In the genomic region with DNA sequence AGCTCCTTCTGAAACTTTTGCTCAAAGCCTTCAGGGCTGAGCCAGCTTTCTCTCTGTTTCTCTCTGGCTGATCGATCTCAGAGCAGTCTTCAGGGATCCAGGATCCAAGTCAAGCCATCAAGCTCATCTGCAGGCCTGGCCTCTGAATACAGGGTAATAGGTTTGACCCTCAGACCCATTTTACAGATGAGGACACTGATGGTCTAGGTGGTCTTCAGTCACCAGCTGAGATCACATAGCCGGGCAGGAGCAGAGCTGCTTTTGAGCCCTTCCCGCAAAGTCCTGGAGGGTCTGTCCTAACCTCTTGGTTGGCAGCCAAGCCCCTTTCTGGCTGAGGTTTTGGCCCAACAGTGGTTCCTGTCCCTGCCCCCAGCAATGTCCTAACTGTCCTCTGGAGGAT, we compare ENCODE assay signal across 16 cellular contexts. TPM values are rescaled to one million over a fixed set of nuclear protein-coding genes. Genes with fewer than 3 reads are reported as not detected.
"Had no signal": no experiment of that assay in that cellular context is flagged by ENCODE, and none has a peak within 500 bp of the region (broad histone marks: within the 10 kb centered on the region; RNA-seq: fewer than 3 reads in every experiment).

No MANE protein-coding gene starts in this region.

- ATAC-seq: T-helper 17 cell had no signal

- H3K27ac Mint-ChIP-seq: activated CD4-positive, alpha-beta memory T cell treated with anti-CD3 and anti-CD28 coated beads for 36 hours; nephron progenitor cell had no signal

- H3K4me3 Mint-ChIP-seq: activated CD4-positive, alpha-beta memory T cell treated with anti-CD3 and anti-CD28 coated beads for 36 hours; nephron progenitor cell; stimulated activated naive CD8-positive, alpha-beta T cell treated with anti-CD3 and anti-CD28 coated beads, Interleukin-15, Interleukin-2, amounts not matched to agents 100 ng/mL and 50 ng/mL, for 24 hours had no signal

- H3K4me3 ChIP-seq: cardiac muscle cell, left ventricle myocardium inferior, ovary, thoracic aorta, uterus had no signal

- DNase-seq: activated CD4-positive, alpha-beta memory T cell treated with anti-CD3 and anti-CD28 coated beads for 36 hours; activated CD4-positive, CD25-positive, alpha-beta regulatory T cell treated with anti-CD3 and anti-CD28 coated beads, Interleukin-2, amount 50 U/mL, for 72 hours; activated gamma-delta T cell; activated T-cell treated with anti-CD3 and anti-CD28 coated beads, Interleukin-2, amount 50 U/mL, for 48 hours; foreskin melanocyte; left ventricle myocardium inferior; mesenchymal stem cell; nephron progenitor cell; ovary; stimulated activated CD4-positive, alpha-beta T cell treated with anti-CD3 and anti-CD28 coated beads, Interleukin-2, amount 100 ng/mL, for 48 hours; T-helper 17 cell; uterus had no signal

- H3K36me3 Mint-ChIP-seq: activated CD4-positive, alpha-beta memory T cell treated with anti-CD3 and anti-CD28 coated beads for 36 hours had no signal

- H3K9me3 Mint-ChIP-seq: activated CD4-positive, alpha-beta memory T cell treated with anti-CD3 and anti-CD28 coated beads for 36 hours; nephron progenitor cell; stimulated activated naive CD8-positive, alpha-beta T cell treated with anti-CD3 and anti-CD28 coated beads, Interleukin-15, Interleukin-2, amounts not matched to agents 100 ng/mL and 50 ng/mL, for 24 hours had no signal

- H3K27me3 Mint-ChIP-seq: T-helper 17 cell had no signal

RNA-seq across cellular contexts. Expression of gene PEAK3, which starts 5.6 kb away (rescaled TPM):
- total RNA-seq: activated CD4-positive, alpha-beta memory T cell treated with anti-CD3 and anti-CD28 coated beads for 36 hours; T-helper 17 cell had no signal
- polyA plus RNA-seq: keratinocyte had no signal

RNA-seq across cellular contexts. Expression of gene LINGO3, which starts 20.4 kb away (rescaled TPM):
- total RNA-seq: left ventricle myocardium inferior, ovary, uterus had no signal
- polyA plus RNA-seq: keratinocyte, ovary had no signal

RNA-seq across cellular contexts. Expression of gene JSRP1, which starts 31.4 kb away (rescaled TPM):
- total RNA-seq: thoracic aorta, uterus had no signal
- polyA plus RNA-seq: keratinocyte had no signal
